Comparison of ENCODE assay signal across 8 cellular contexts in genomic region chr4:103075894-103076776, GRCh38. TPM values are rescaled to one million over a fixed set of nuclear protein-coding genes. Genes with fewer than 3 reads are reported as not detected.
A peak's percentile ranks its signal among the peaks of the same experiment; 100 is the strongest.
DNase-seq lines count a peak whose midpoint lies in the region; ATAC-seq and TF ChIP-seq lines count a peak whose summit lies in the region.

A gene with protein sequence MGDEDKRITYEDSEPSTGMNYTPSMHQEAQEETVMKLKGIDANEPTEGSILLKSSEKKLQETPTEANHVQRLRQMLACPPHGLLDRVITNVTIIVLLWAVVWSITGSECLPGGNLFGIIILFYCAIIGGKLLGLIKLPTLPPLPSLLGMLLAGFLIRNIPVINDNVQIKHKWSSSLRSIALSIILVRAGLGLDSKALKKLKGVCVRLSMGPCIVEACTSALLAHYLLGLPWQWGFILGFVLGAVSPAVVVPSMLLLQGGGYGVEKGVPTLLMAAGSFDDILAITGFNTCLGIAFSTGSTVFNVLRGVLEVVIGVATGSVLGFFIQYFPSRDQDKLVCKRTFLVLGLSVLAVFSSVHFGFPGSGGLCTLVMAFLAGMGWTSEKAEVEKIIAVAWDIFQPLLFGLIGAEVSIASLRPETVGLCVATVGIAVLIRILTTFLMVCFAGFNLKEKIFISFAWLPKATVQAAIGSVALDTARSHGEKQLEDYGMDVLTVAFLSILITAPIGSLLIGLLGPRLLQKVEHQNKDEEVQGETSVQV (minus strand): TSS chr4:103076761. CDS start chr4:103067550, 9,211 bp downstream.

- TF ChIP-seq POLR2A in heart left ventricle (IDR thresholded peaks at IDR 0.05), result peak in 1 of 2 donors; percentile 25

- H3K9ac ChIP-seq in adipocyte (ENCODE audit: low read length), result peak within 1 kb of the TSS; percentile 88

- WGBS in heart left ventricle, 4 donors, result 0 to 1% (median 0%) methylated on average over 50 to 86 of the region's 86 CpGs

- H3K4me1 ChIP-seq in adipocyte (ENCODE audit: control insufficient read depth, insufficient read depth, low read length) (peaks cover 30% of the 10 kb centered on the region), heart left ventricle (peaks cover 0 to 24% (median 7%) of the 10 kb centered on the region in 12 donors)

- CTCF ChIA-PET in T-cell (lab: Charles Lee), result interaction anchor here (0.6 to 2.9 kb wide), 11 partner anchors 10 to 1715 kb away, joined by 3 to 13 read pairs (median 3); partner anchors contain the start of genes BDH2 (in 1 of the 2), CISD2 (in 1 of the 2) and UBE2D3 (in 1 of the 2)

- no peaks in the 10 kb centered on the region for H3K9me3 Mint-ChIP-seq in T-cell
- H3K9me3 Mint-ChIP-seq in type B pancreatic cell, result no peaks in the 10 kb centered on the region

- peaks cover 4% of the 10 kb centered on the region for H3K36me3 ChIP-seq in adipocyte (ENCODE audit: control insufficient read depth, insufficient read depth, low read length, severe bottlenecking)
- H3K36me3 ChIP-seq in heart left ventricle, result peaks cover 0 to 29% (median 9%) of the 10 kb centered on the region in 9 donors

- no peaks in the 10 kb centered on the region for H3K27me3 Mint-ChIP-seq in T-cell
- H3K27me3 Mint-ChIP-seq in type B pancreatic cell, result peaks cover 9% of the 10 kb centered on the region

- H3K9me3 ChIP-seq in adipocyte (ENCODE audit: control insufficient read depth, low read length) (no peaks in the 10 kb centered on the region), heart left ventricle (no peaks in the 10 kb centered on the region)

- peak within 1 kb of the TSS; percentile 85 to 96 (median 88) for H3K4me3 Mint-ChIP-seq in T-cell
- peak within 1 kb of the TSS; percentile 94 for H3K4me3 Mint-ChIP-seq in type B pancreatic cell

- peak within 1 kb of the TSS; percentile 86 for H3K4me3 ChIP-seq in adipocyte (ENCODE audit: low read length)
- H3K4me3 ChIP-seq in heart left ventricle, result peak within 1 kb of the TSS; percentile 46 to 89 (median 73)

- ATAC-seq in GM21515 (IDR thresholded peaks at IDR 0.05; ENCODE audit: unreplicated experiment), result peak; percentile 52
- peak; percentile 75 to 80 (median 78) for ATAC-seq in T-cell (replicated peaks in 1 of 4)
- peak; percentile 65 to 95 (median 92) for ATAC-seq in heart left ventricle

- TF ChIP-seq CTCF in heart left ventricle (IDR thresholded peaks at IDR 0.05), result peak in 2 of 12 donors; percentile 5 to 7
- TF ChIP-seq CTCF in type B pancreatic cell (conservative IDR thresholded peaks at IDR 0.05), result peak; percentile 47

- H3K36me3 Mint-ChIP-seq in T-cell (peaks cover 7% of the 10 kb centered on the region), type B pancreatic cell (peaks cover 10% of the 10 kb centered on the region)

- intact Hi-C loops in heart left ventricle (cut with DNase I) (loop anchor here in 1 of 10 donors (5.0 kb wide), 1 partner anchor 209 kb away; the partner anchor contains the start of gene CISD2), posterior vena cava (cut with DNase I) (loop anchor here in 1 of 2 donors (10.0 kb wide), 1 partner anchor 51 kb away; no protein-coding TSS in a partner anchor)

- POLR2A ChIA-PET in T-cell (lab: Charles Lee), result interaction anchor here in 1 of 2 donors (0.6 to 1.0 kb wide), 3 partner anchors 23 to 478 kb away, joined by 3 read pairs; partner anchors contain the start of gene BDH2

- no peaks in the 10 kb centered on the region for H3K27me3 ChIP-seq in adipocyte (replicated peaks; ENCODE audit: control insufficient read depth, insufficient read depth, low read length)
- no peaks in the 10 kb centered on the region for H3K27me3 ChIP-seq in heart left ventricle

- H3K4me1 Mint-ChIP-seq in T-cell (peaks cover 43 to 55% (median 52%) of the 10 kb centered on the region in 3 donors), type B pancreatic cell (ENCODE audit: unreplicated experiment) (peaks cover 5% of the 10 kb centered on the region)

- peak within 1 kb of the TSS; percentile 62 to 90 (median 82) for H3K27ac ChIP-seq in heart left ventricle

- DNase-seq in ELF-1 (ENCODE audit: low read depth, low spot score) (peak; percentile 79), HuH-7 (ENCODE audit: low spot score) (peak; percentile 52), T-cell (peak; percentile 48 to 75 (median 64)), adipocyte (ENCODE audit: low read depth) (peak; percentile 86), heart left ventricle (peak; percentile 61 to 86 (median 77)), posterior vena cava (ENCODE audit: low spot score) (peak; percentile 94), type B pancreatic cell (ENCODE audit: extremely low spot score, unreplicated experiment) (peak; percentile 75)

- H3K27ac Mint-ChIP-seq in T-cell (peak within 1 kb of the TSS; percentile 98 to 99), type B pancreatic cell (peak within 1 kb of the TSS; percentile 90)

RNA-seq across cellular contexts. Expression of the gene that starts here (rescaled TPM):
- total RNA-seq in T-cell, result 10 to 100 TPM; 17.8 to 23.5 (median 19.9) TPM
- 1 to 10 TPM; 1.4 to 7.1 (median 4.6) TPM for total RNA-seq in heart left ventricle
- polyA plus RNA-seq in heart left ventricle, result 1 to 10 TPM; 1.7 to 5.1 TPM
- 10 to 100 TPM; 14.6 to 18.7 TPM for total RNA-seq in posterior vena cava
- 4.0 and 12.9 TPM in 2 replicates for total RNA-seq in type B pancreatic cell (ENCODE audit: low replicate concordance)

Comparison
In these comparisons a context has a peak if more than half of its experiments do, and no peak if none do; other contexts are left out.
1. Peak in every context shown above with its lines: DNase-seq, ATAC-seq, H3K4me3 ChIP-seq and H3K27ac ChIP-seq.